6 cellular contexts compared by ENCODE assay signal in genomic region chr17:42553866-42554249, GRCh38. TPM values are rescaled to one million over a fixed set of nuclear protein-coding genes. Genes with fewer than 3 reads are reported as not detected.
DNase-seq lines count a peak whose midpoint lies in the region; TF ChIP-seq lines count a peak whose summit lies in the region.

No MANE protein-coding gene starts in this region.

- H3K27ac Mint-ChIP-seq in activated T-helper 1 cell treated with anti-CD3 and anti-CD28 coated beads, Interleukin-12 subunit alpha, Interleukin-12 subunit beta, Interleukin-2, Interleukin-4 antibody, amounts not matched to agents 30 ng/mL and 10 ng/mL and 1 ng/mL, durations not matched to agents 14 hours and 24 hours and 36 hours = peak overlapping the region; percentile 95

- H3K36me3 Mint-ChIP-seq in activated T-helper 1 cell treated with anti-CD3 and anti-CD28 coated beads, Interleukin-12 subunit alpha, Interleukin-12 subunit beta, Interleukin-2, Interleukin-4 antibody, amounts not matched to agents 30 ng/mL and 10 ng/mL and 1 ng/mL, durations not matched to agents 14 hours and 24 hours and 36 hours (ENCODE audit: low read depth) = peaks cover 1% of the 10 kb centered on the region

- peak overlapping the region; percentile 94 for H3K4me3 Mint-ChIP-seq in activated T-helper 1 cell treated with anti-CD3 and anti-CD28 coated beads, Interleukin-12 subunit alpha, Interleukin-12 subunit beta, Interleukin-2, Interleukin-4 antibody, amounts not matched to agents 30 ng/mL and 10 ng/mL and 1 ng/mL, durations not matched to agents 14 hours and 24 hours and 36 hours

- peak overlapping the region; percentile 99 for H3K4me3 ChIP-seq in GM06990 (replicated peaks; ENCODE audit: low read depth, low read length)

- in situ Hi-C loops in GM13976 (cut with MboI; ENCODE audit: low sequenced_read_pairs, unreplicated experiment) = no loop called here

- H3K27me3 Mint-ChIP-seq in activated T-helper 1 cell treated with anti-CD3 and anti-CD28 coated beads, Interleukin-12 subunit alpha, Interleukin-12 subunit beta, Interleukin-2, Interleukin-4 antibody, amounts not matched to agents 30 ng/mL and 10 ng/mL and 1 ng/mL, durations not matched to agents 14 hours and 24 hours and 36 hours (ENCODE audit: insufficient read depth) = no peaks in the 10 kb centered on the region

- H3K27me3 ChIP-seq in GM06990 (replicated peaks; ENCODE audit: control insufficient read depth, insufficient read depth, low read length) = no peaks in the 10 kb centered on the region

- H3K4me1 Mint-ChIP-seq in activated T-helper 1 cell treated with anti-CD3 and anti-CD28 coated beads, Interleukin-12 subunit alpha, Interleukin-12 subunit beta, Interleukin-2, Interleukin-4 antibody, amounts not matched to agents 30 ng/mL and 10 ng/mL and 1 ng/mL, durations not matched to agents 14 hours and 24 hours and 36 hours (ENCODE audit: low read depth) = peaks cover 12% of the 10 kb centered on the region

- TF ChIP-seq CTCF in GM06990 (IDR thresholded peaks at IDR 0.05; ENCODE audit: insufficient read depth, low read length, poor library complexity, severe bottlenecking) (no peak), GM13976 (IDR thresholded peaks at IDR 0.05; ENCODE audit: borderline replicate concordance, control extremely low read depth, extremely low read depth, insufficient read depth, missing control alignments) (no peak)

- no peaks in the 10 kb centered on the region for H3K9me3 Mint-ChIP-seq in activated T-helper 1 cell treated with anti-CD3 and anti-CD28 coated beads, Interleukin-12 subunit alpha, Interleukin-12 subunit beta, Interleukin-2, Interleukin-4 antibody, amounts not matched to agents 30 ng/mL and 10 ng/mL and 1 ng/mL, durations not matched to agents 14 hours and 24 hours and 36 hours

- intact Hi-C loops in activated T-helper 1 cell treated with anti-CD3 and anti-CD28 coated beads, Interleukin-12 subunit alpha, Interleukin-12 subunit beta, Interleukin-2, Interleukin-4 antibody, amounts not matched to agents 30 ng/mL and 10 ng/mL and 1 ng/mL, durations not matched to agents 14 hours and 24 hours and 36 hours (cut with micrococcal nuclease) = loop anchor here (1.0 kb wide), 1 partner anchor 18 kb away; the partner anchor contains the start of gene NAGLU

- H3K36me3 ChIP-seq in GM06990 (ENCODE audit: control insufficient read depth, insufficient read depth, low read length) = no peaks in the 10 kb centered on the region; the same call in 1 of the 2 replicates

- no peak for DNase-seq in GM06990 (ENCODE audit: extremely low read depth, insufficient read length)
- no peak for DNase-seq in activated T-helper 1 cell treated with anti-CD3 and anti-CD28 coated beads, Interleukin-12 subunit alpha, Interleukin-12 subunit beta, Interleukin-2, Interleukin-4 antibody, amounts not matched to agents 30 ng/mL and 10 ng/mL and 1 ng/mL, durations not matched to agents 14 hours and 24 hours and 36 hours (ENCODE audit: low spot score)
- DNase-seq in lung microvascular endothelial cell (ENCODE audit: low read depth in 2 of 2) = peak; percentile 25 to 42
- DNase-seq in effector CD4-positive, alpha-beta T cell = no peak
- no peak for DNase-seq in GM13976 (ENCODE audit: low spot score)
- DNase-seq in central memory CD4-positive, alpha-beta T cell = no peak

RNA-seq across cellular contexts. Expression of gene HSD17B1, which starts 1.1 kb away (rescaled TPM):
- 0.49 and 0.78 TPM in 2 replicates for total RNA-seq in activated T-helper 1 cell treated with anti-CD3 and anti-CD28 coated beads, Interleukin-12 subunit alpha, Interleukin-12 subunit beta, Interleukin-2, Interleukin-4 antibody, amounts not matched to agents 30 ng/mL and 10 ng/mL and 1 ng/mL, durations not matched to agents 14 hours and 24 hours and 36 hours
- total RNA-seq in lung microvascular endothelial cell = 0.44 and 1.8 TPM in 2 replicates

RNA-seq across cellular contexts. Expression of gene COASY, which starts 8.1 kb away (rescaled TPM):
- total RNA-seq in activated T-helper 1 cell treated with anti-CD3 and anti-CD28 coated beads, Interleukin-12 subunit alpha, Interleukin-12 subunit beta, Interleukin-2, Interleukin-4 antibody, amounts not matched to agents 30 ng/mL and 10 ng/mL and 1 ng/mL, durations not matched to agents 14 hours and 24 hours and 36 hours = 93.1 and 95.4 TPM in 2 replicates
- 7.6 and 10.3 TPM in 2 replicates for total RNA-seq in lung microvascular endothelial cell

RNA-seq across cellular contexts. Expression of gene MLX, which starts 13.0 kb away (rescaled TPM):
- 74.1 and 75.4 TPM in 2 replicates for total RNA-seq in activated T-helper 1 cell treated with anti-CD3 and anti-CD28 coated beads, Interleukin-12 subunit alpha, Interleukin-12 subunit beta, Interleukin-2, Interleukin-4 antibody, amounts not matched to agents 30 ng/mL and 10 ng/mL and 1 ng/mL, durations not matched to agents 14 hours and 24 hours and 36 hours
- total RNA-seq in lung microvascular endothelial cell = 22.9 and 35.9 TPM in 2 replicates

RNA-seq across cellular contexts. Expression of gene NAGLU, which starts 17.8 kb away (rescaled TPM):
- 18.2 and 20.8 TPM in 2 replicates for total RNA-seq in activated T-helper 1 cell treated with anti-CD3 and anti-CD28 coated beads, Interleukin-12 subunit alpha, Interleukin-12 subunit beta, Interleukin-2, Interleukin-4 antibody, amounts not matched to agents 30 ng/mL and 10 ng/mL and 1 ng/mL, durations not matched to agents 14 hours and 24 hours and 36 hours
- 20.7 and 36.3 TPM in 2 replicates for total RNA-seq in lung microvascular endothelial cell

RNA-seq across cellular contexts. Expression of gene PSMC3IP, which starts 23.7 kb away (rescaled TPM):
- total RNA-seq in activated T-helper 1 cell treated with anti-CD3 and anti-CD28 coated beads, Interleukin-12 subunit alpha, Interleukin-12 subunit beta, Interleukin-2, Interleukin-4 antibody, amounts not matched to agents 30 ng/mL and 10 ng/mL and 1 ng/mL, durations not matched to agents 14 hours and 24 hours and 36 hours = 27.6 and 31.5 TPM in 2 replicates
- total RNA-seq in lung microvascular endothelial cell = 1.4 and 1.7 TPM in 2 replicates

Comparison
In these comparisons a context has a peak if more than half of its experiments do, and no peak if none do; other contexts are left out.
1. DNase-seq: peak in lung microvascular endothelial cell (2 of 2); none in GM06990 (single experiment), activated T-helper 1 cell treated with anti-CD3 and anti-CD28 coated beads, Interleukin-12 subunit alpha, Interleukin-12 subunit beta, Interleukin-2, Interleukin-4 antibody, amounts not matched to agents 30 ng/mL and 10 ng/mL and 1 ng/mL, durations not matched to agents 14 hours and 24 hours and 36 hours (single experiment), effector CD4-positive, alpha-beta T cell (single experiment), GM13976 (single experiment) and central memory CD4-positive, alpha-beta T cell (single experiment).